20 cellular contexts compared by ENCODE assay signal in the genomic region with DNA sequence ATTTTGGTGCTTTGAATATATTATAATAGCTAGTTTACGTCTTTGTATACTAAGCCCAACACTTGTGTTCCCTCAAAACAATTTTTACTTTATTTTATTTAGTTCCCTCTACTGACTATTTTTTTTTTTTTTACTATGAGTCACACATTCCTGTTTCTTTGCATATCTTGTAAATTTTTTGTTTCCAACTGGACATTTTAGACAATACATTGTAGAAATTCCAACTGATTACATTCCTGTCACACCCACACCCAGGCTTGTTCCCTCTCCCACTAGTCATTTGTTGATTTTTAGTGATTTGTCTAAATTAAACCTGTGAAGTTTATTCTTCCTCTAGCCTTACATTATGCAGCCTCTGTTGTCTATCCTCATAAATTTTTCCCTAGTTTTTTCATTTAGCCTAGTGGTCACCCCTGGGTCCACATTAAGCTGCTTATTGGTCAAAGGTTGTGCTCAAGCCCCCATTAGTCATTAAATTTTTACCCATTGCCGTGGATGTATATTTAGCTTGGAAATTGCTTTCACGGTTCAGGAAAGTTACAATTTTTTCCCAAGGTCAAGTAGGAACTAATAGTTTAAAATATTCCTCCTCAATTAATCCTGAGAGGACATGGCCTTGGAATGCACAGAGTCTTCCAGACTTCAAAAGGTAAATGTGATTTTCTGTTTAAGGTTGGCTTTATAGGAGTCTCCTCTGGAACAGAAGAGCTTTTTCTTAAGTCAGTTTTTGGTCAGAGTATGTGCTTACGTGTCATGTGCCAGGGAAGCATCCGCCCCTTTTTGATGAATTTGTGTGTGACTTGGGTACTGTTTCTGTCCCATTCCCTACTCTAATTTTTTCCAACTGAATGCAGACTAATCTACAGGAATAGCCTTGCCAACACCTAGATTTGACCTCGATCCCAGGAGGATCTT.
DNase-seq lines count a peak whose midpoint lies in the region; FAIRE-seq and TF ChIP-seq lines count a peak whose summit lies in the region.
"Had no signal": no experiment of that assay in that cellular context is flagged by ENCODE, and none has a peak within 500 bp of the region (broad histone marks: within the 10 kb centered on the region; RNA-seq: fewer than 3 reads in every experiment).

No MANE protein-coding gene starts in this region.

- H3K36me3 Mint-ChIP-seq in activated T-helper 2 cell treated with anti-CD3 and anti-CD28 coated beads, Interferon-gamma antibody, Interleukin-2, Interleukin-4, amounts not matched to agents 10 μg/mL and 5 μg/mL and 100 μg/mL, durations not matched to agents 14 hours and 24 hours and 36 hours (ENCODE audit: low read depth) = no peaks in the 10 kb centered on the region

- intact Hi-C loops in activated T-helper 2 cell treated with anti-CD3 and anti-CD28 coated beads, Interferon-gamma antibody, Interleukin-2, Interleukin-4, amounts not matched to agents 10 μg/mL and 5 μg/mL and 100 μg/mL, durations not matched to agents 14 hours and 24 hours and 36 hours (cut with micrococcal nuclease) = no loop called here

- H3K4me3 Mint-ChIP-seq in activated T-helper 2 cell treated with anti-CD3 and anti-CD28 coated beads, Interferon-gamma antibody, Interleukin-2, Interleukin-4, amounts not matched to agents 10 μg/mL and 5 μg/mL and 100 μg/mL, durations not matched to agents 14 hours and 24 hours and 36 hours (ENCODE audit: low read depth) = no peak overlapping the region
- H3K4me3 Mint-ChIP-seq: activated naive CD4-positive, alpha-beta T cell treated with anti-CD3 and anti-CD28 coated beads for 36 hours; WTC11 had no signal

- H3K4me1 ChIP-seq in ACC112 (ENCODE audit: control insufficient read depth, insufficient read depth, low read length, unreplicated experiment) = peaks cover 34% of the 10 kb centered on the region
- H3K4me1 ChIP-seq in HAP-1 = no peaks in the 10 kb centered on the region
- H3K4me1 ChIP-seq in suprapubic skin = no peaks in the 10 kb centered on the region
- H3K4me1 ChIP-seq: pancreas had no signal

- 69% methylated on average over 6 of the region's 6 CpGs for WGBS in suprapubic skin

- no peak for TF ChIP-seq EP300 in suprapubic skin (IDR thresholded peaks at IDR 0.05)

- H3K9me3 ChIP-seq in HAP-1 (no peaks in the 10 kb centered on the region), suprapubic skin (peaks cover 7% of the 10 kb centered on the region)

- H3K27ac ChIP-seq in ACC112 (ENCODE audit: low read depth, low read length) = peak overlapping the region; percentile 65
- no peak overlapping the region for H3K27ac ChIP-seq in suprapubic skin
- H3K27ac ChIP-seq: cardiac muscle cell, pancreas had no signal

- in situ Hi-C loops in HAP-1 (cut with MboI; ENCODE audit: low sequenced_read_pairs) = no loop called here

- TF ChIP-seq CTCF in cardiac fibroblast (IDR thresholded peaks at IDR 0.05; ENCODE audit: low read depth, low read length) (peak; percentile 5), suprapubic skin (IDR thresholded peaks at IDR 0.05) (no peak)

- FAIRE-seq in HTR-8/SVneo (lab: Jason Lieb, UNC) = no peak
- FAIRE-seq: A204.1, G401.6, GM18507 had no signal

- H3K36me3 ChIP-seq in ACC112 (ENCODE audit: insufficient read depth, low read length) (no peaks in the 10 kb centered on the region; the same call in 1 of the 2 replicates), HAP-1 (replicated peaks) (no peaks in the 10 kb centered on the region), suprapubic skin (no peaks in the 10 kb centered on the region)
- H3K36me3 ChIP-seq: cardiac muscle cell, pancreas had no signal

- no peaks in the 10 kb centered on the region for H3K79me2 ChIP-seq in ACC112 (ENCODE audit: control insufficient read depth, insufficient read depth, low read length, unreplicated experiment)

- H2AFZ ChIP-seq in ACC112 (ENCODE audit: low read length, unreplicated experiment) = no peak overlapping the region

- H3K9me3 Mint-ChIP-seq in activated T-helper 2 cell treated with anti-CD3 and anti-CD28 coated beads, Interferon-gamma antibody, Interleukin-2, Interleukin-4, amounts not matched to agents 10 μg/mL and 5 μg/mL and 100 μg/mL, durations not matched to agents 14 hours and 24 hours and 36 hours = peaks cover 17% of the 10 kb centered on the region

- DNase-seq in HTR-8/SVneo (ENCODE audit: insufficient read length, low spot score) (peak; percentile 26), cardiac fibroblast (ENCODE audit: low read depth in 2 of 2) (peak; percentile 84 to 88), kidney tubule cell (ENCODE audit: low spot score) (peak; percentile 63), HAP-1 (ENCODE audit: low spot score in 2 of 2) (no peak), suprapubic skin (ENCODE audit: low spot score in 2 of 2) (no peak), GM19238 (ENCODE audit: insufficient read length, low spot score) (no peak)
- DNase-seq in activated T-helper 2 cell treated with anti-CD3 and anti-CD28 coated beads, Interferon-gamma antibody, Interleukin-2, Interleukin-4, amounts not matched to agents 10 μg/mL and 5 μg/mL and 100 μg/mL, durations not matched to agents 14 hours and 24 hours and 36 hours (ENCODE audit: low spot score) = no peak
- DNase-seq: activated naive CD4-positive, alpha-beta T cell treated with anti-CD3 and anti-CD28 coated beads for 36 hours; effector memory CD4-positive, alpha-beta T cell; islet precursor cell; NCI-H69; pancreas; stimulated activated CD4-positive, alpha-beta T cell treated with anti-CD3 and anti-CD28 coated beads, Interleukin-12 subunit alpha, Interleukin-12 subunit beta, amount 100 ng/mL, for 4 hours; T-helper 1 cell had no signal

- H3K27ac Mint-ChIP-seq in activated T-helper 2 cell treated with anti-CD3 and anti-CD28 coated beads, Interferon-gamma antibody, Interleukin-2, Interleukin-4, amounts not matched to agents 10 μg/mL and 5 μg/mL and 100 μg/mL, durations not matched to agents 14 hours and 24 hours and 36 hours = no peak overlapping the region
- H3K27ac Mint-ChIP-seq: activated naive CD4-positive, alpha-beta T cell treated with anti-CD3 and anti-CD28 coated beads for 36 hours; WTC11 had no signal

- no peaks in the 10 kb centered on the region for H3K27me3 Mint-ChIP-seq in activated T-helper 2 cell treated with anti-CD3 and anti-CD28 coated beads, Interferon-gamma antibody, Interleukin-2, Interleukin-4, amounts not matched to agents 10 μg/mL and 5 μg/mL and 100 μg/mL, durations not matched to agents 14 hours and 24 hours and 36 hours (ENCODE audit: low read depth)

- no peaks in the 10 kb centered on the region for H3K4me1 Mint-ChIP-seq in activated T-helper 2 cell treated with anti-CD3 and anti-CD28 coated beads, Interferon-gamma antibody, Interleukin-2, Interleukin-4, amounts not matched to agents 10 μg/mL and 5 μg/mL and 100 μg/mL, durations not matched to agents 14 hours and 24 hours and 36 hours (ENCODE audit: low read depth)
- H3K4me1 Mint-ChIP-seq: WTC11 had no signal

- H3K4me3 ChIP-seq in ACC112 (ENCODE audit: low read depth, low read length) (no peak overlapping the region), cardiac fibroblast (replicated peaks in 1 of 2; ENCODE audit: low read depth in 2 of 2, low read length in 2 of 2) (no peak overlapping the region), HAP-1 (no peak overlapping the region), suprapubic skin (no peak overlapping the region)
- H3K4me3 ChIP-seq: cardiac muscle cell, pancreas had no signal

- no peak for TF ChIP-seq POLR2A in suprapubic skin (IDR thresholded peaks at IDR 0.05)

- H3K27me3 ChIP-seq in ACC112 (ENCODE audit: insufficient read depth, low read length) (no peaks in the 10 kb centered on the region), HAP-1 (ENCODE audit: low read depth) (no peaks in the 10 kb centered on the region), suprapubic skin (no peaks in the 10 kb centered on the region)
- H3K27me3 ChIP-seq: cardiac muscle cell, pancreas had no signal

Comparison
In these comparisons a context has a peak if more than half of its experiments do, and no peak if none do; other contexts are left out.
1. DNase-seq: peak in HTR-8/SVneo (single experiment), cardiac fibroblast (2 of 2) and kidney tubule cell (single experiment); none in HAP-1 (0 of 2), suprapubic skin (0 of 2), activated T-helper 2 cell treated with anti-CD3 and anti-CD28 coated beads, Interferon-gamma antibody, Interleukin-2, Interleukin-4, amounts not matched to agents 10 μg/mL and 5 μg/mL and 100 μg/mL, durations not matched to agents 14 hours and 24 hours and 36 hours (single experiment) and GM19238 (single experiment).